8 cellular contexts compared by ENCODE assay signal in genomic region chr1:61053712-61054608, GRCh38. TPM values are rescaled to one million over a fixed set of nuclear protein-coding genes. Genes with fewer than 3 reads are reported as not detected.
DNase-seq lines count a peak whose midpoint lies in the region; ATAC-seq, FAIRE-seq and TF ChIP-seq lines count a peak whose summit lies in the region.

No MANE protein-coding gene starts in this region.

- H3K36me3 ChIP-seq in body of pancreas (replicated peaks in 1 of 2; ENCODE audit: insufficient read depth in 1 of 2, low read depth in 2 of 2) (no peaks in the 10 kb centered on the region), keratinocyte (ENCODE audit: control insufficient read depth in 2 of 2, extremely low read depth in 1 of 2, insufficient read depth in 2 of 2, low read length in 2 of 2) (no peaks in the 10 kb centered on the region)

- H3K4me1 Mint-ChIP-seq in activated CD4-positive, alpha-beta T cell treated with anti-CD3 and anti-CD28 coated beads for 36 hours = peaks cover 29% of the 10 kb centered on the region
- H3K4me1 Mint-ChIP-seq in stimulated activated naive B cell treated with anti-CD40 and anti-IgM and Interleukin-4, amounts not matched to agents 10 μg/mL and 1 μg/mL and 100 μg/mL, for 72 hours = peaks cover 21 to 46% of the 10 kb centered on the region in 2 donors

- FAIRE-seq in keratinocyte (lab: Jason Lieb, UNC) = no peak
- FAIRE-seq in HTR-8/SVneo (lab: Jason Lieb, UNC) = no peak

- peak overlapping the region; percentile 80 for H2AFZ ChIP-seq in keratinocyte (ENCODE audit: control insufficient read depth, low read length)

- H3K4me1 ChIP-seq in body of pancreas (peaks cover 35% of the 10 kb centered on the region), keratinocyte (ENCODE audit: control insufficient read depth, extremely low read depth, insufficient read depth, low read length) (peaks cover 27% of the 10 kb centered on the region)

- no peaks in the 10 kb centered on the region for H3K36me3 Mint-ChIP-seq in activated CD4-positive, alpha-beta T cell treated with anti-CD3 and anti-CD28 coated beads for 36 hours (ENCODE audit: low read depth)
- no peaks in the 10 kb centered on the region for H3K36me3 Mint-ChIP-seq in stimulated activated naive B cell treated with anti-CD40 and anti-IgM and Interleukin-4, amounts not matched to agents 10 μg/mL and 1 μg/mL and 100 μg/mL, for 72 hours

- H3K27ac ChIP-seq in body of pancreas (peak overlapping the region in 3 of 4 donors; percentile 57 to 96 (median 93)), keratinocyte (ENCODE audit: control insufficient read depth, insufficient read depth, low read length) (no peak overlapping the region)

- peak overlapping the region; percentile 28 for H3K9ac ChIP-seq in keratinocyte (ENCODE audit: control insufficient read depth, extremely low read depth, insufficient read depth, low read length)

- H3K4me3 ChIP-seq in body of pancreas = no peak overlapping the region
- H3K4me3 ChIP-seq in keratinocyte (ENCODE audit: control insufficient read depth in 2 of 3, extremely low read depth in 1 of 3, insufficient read depth in 2 of 3, low read depth in 1 of 3, low read length in 3 of 3) = peak overlapping the region in 2 of 3 experiments; percentile 29 to 59

- TF ChIP-seq CTCF in body of pancreas (IDR thresholded peaks at IDR 0.05) (peak in 1 of 7 experiments; percentile 26), keratinocyte (optimal IDR thresholded peaks at IDR 0.05 in 1 of 3, IDR thresholded peaks at IDR 0.05 in 1 of 3, conservative IDR thresholded peaks at IDR 0.05 in 1 of 3; ENCODE audit: extremely low read depth in 1 of 3, insufficient read depth in 2 of 3, low read length in 3 of 3) (peak in 1 of 3 experiments; percentile 28)

- H3K27ac Mint-ChIP-seq in activated CD4-positive, alpha-beta T cell treated with anti-CD3 and anti-CD28 coated beads for 36 hours = no peak overlapping the region
- H3K27ac Mint-ChIP-seq in stimulated activated naive B cell treated with anti-CD40 and anti-IgM and Interleukin-4, amounts not matched to agents 10 μg/mL and 1 μg/mL and 100 μg/mL, for 72 hours = peak overlapping the region; percentile 65

- POLR2A ChIA-PET in activated CD4-positive, alpha-beta T cell treated with anti-CD3 and anti-CD28 coated beads for 36 hours (lab: Charles Lee) = no interaction called here

- CTCF ChIA-PET in activated CD4-positive, alpha-beta T cell treated with anti-CD3 and anti-CD28 coated beads for 36 hours (lab: Charles Lee) = interaction anchor here (0.7 to 6.0 kb wide), 4 partner anchors 15 to 804 kb away, joined by 3 to 60 read pairs (median 4); partner anchors contain the start of gene NFIA

- H3K9me3 Mint-ChIP-seq in activated CD4-positive, alpha-beta T cell treated with anti-CD3 and anti-CD28 coated beads for 36 hours (ENCODE audit: low read depth) = no peaks in the 10 kb centered on the region
- no peaks in the 10 kb centered on the region for H3K9me3 Mint-ChIP-seq in stimulated activated naive B cell treated with anti-CD40 and anti-IgM and Interleukin-4, amounts not matched to agents 10 μg/mL and 1 μg/mL and 100 μg/mL, for 72 hours

- peak in 1 of 3 donors; percentile 16 for TF ChIP-seq POLR2A in body of pancreas (IDR thresholded peaks at IDR 0.05)

- intact Hi-C loops in activated CD4-positive, alpha-beta T cell treated with anti-CD3 and anti-CD28 coated beads for 36 hours (cut with DNase I, micrococcal nuclease) = loop anchor here (5.0 to 10.0 kb wide), 8 partner anchors 158 to 1381 kb away; partner anchors contain the start of genes TM2D1 (in 1 of the 2) and USP1 (in 1 of the 2)
- intact Hi-C loops in body of pancreas (cut with DNase I) = no loop called here

- WGBS in body of pancreas, 2 donors = 14 to 30% methylated on average over 27 to 55 of the region's 55 CpGs

- no peaks in the 10 kb centered on the region for H3K9me1 ChIP-seq in keratinocyte (ENCODE audit: control insufficient read depth, extremely low read depth, insufficient read depth, low read length)

- dilution Hi-C loops in keratinocyte (cut with MboI; ENCODE audit: extremely low pct_ligation_motif_present, low sequenced_read_pairs) = no loop called here

- H3K4me2 ChIP-seq in keratinocyte (ENCODE audit: control insufficient read depth, extremely low read depth, insufficient read depth, low read depth, low read length) = peak overlapping the region; percentile 78

- no peaks in the 10 kb centered on the region for H3K27me3 ChIP-seq in body of pancreas
- H3K27me3 ChIP-seq in keratinocyte (ENCODE audit: control insufficient read depth, extremely low read depth, insufficient read depth, low read length) = no peaks in the 10 kb centered on the region

- ATAC-seq in activated CD4-positive, alpha-beta T cell treated with anti-CD3 and anti-CD28 coated beads for 36 hours = no peak
- ATAC-seq in body of pancreas = no peak
- ATAC-seq in stimulated activated naive B cell treated with anti-CD40 and anti-IgM and Interleukin-4, amounts not matched to agents 10 μg/mL and 1 μg/mL and 100 μg/mL, for 72 hours (replicated peaks) = peak in 1 of 2 donors; percentile 26

- H3K79me2 ChIP-seq in keratinocyte (ENCODE audit: control insufficient read depth, insufficient read depth, low read length) = no peaks in the 10 kb centered on the region

- no peaks in the 10 kb centered on the region for H3K9me3 ChIP-seq in body of pancreas
- H3K9me3 ChIP-seq in keratinocyte (ENCODE audit: control insufficient read depth, low read depth, low read length) = no peaks in the 10 kb centered on the region

- peak; percentile 27 for DNase-seq in activated CD4-positive, alpha-beta T cell treated with anti-CD3 and anti-CD28 coated beads for 36 hours
- DNase-seq in activated CD4-positive, alpha-beta T cell treated with anti-CD3 and anti-CD28 coated beads, Interleukin-2, amount 50 U/mL, for 4 hours = no peak
- DNase-seq in body of pancreas (peak in 3 of 4 donors; percentile 48 to 63 (median 52)), keratinocyte (ENCODE audit: low read depth, low spot score) (no peak), HTR-8/SVneo (ENCODE audit: insufficient read length, low spot score) (no peak), SKM-1 treated with dmso at 0.1 percent for 144 hours (lab: John Stamatoyannopoulos, UW; ENCODE audit: unreplicated experiment) (no peak)
- no peak for DNase-seq in stimulated activated naive B cell treated with anti-CD40 and anti-IgM and Interleukin-4, amounts not matched to agents 10 μg/mL and 1 μg/mL and 100 μg/mL, for 72 hours
- DNase-seq in stimulated activated CD4-positive, alpha-beta T cell treated with anti-CD3 and anti-CD28 coated beads, Interleukin-4, amount 100 ng/mL, for 4 hours = no peak

- peaks cover 59% of the 10 kb centered on the region for H3K27me3 Mint-ChIP-seq in activated CD4-positive, alpha-beta T cell treated with anti-CD3 and anti-CD28 coated beads for 36 hours
- peaks cover 59 to 74% of the 10 kb centered on the region in 2 donors for H3K27me3 Mint-ChIP-seq in stimulated activated naive B cell treated with anti-CD40 and anti-IgM and Interleukin-4, amounts not matched to agents 10 μg/mL and 1 μg/mL and 100 μg/mL, for 72 hours

- H3K4me3 Mint-ChIP-seq in activated CD4-positive, alpha-beta T cell treated with anti-CD3 and anti-CD28 coated beads for 36 hours = peak overlapping the region; percentile 57
- H3K4me3 Mint-ChIP-seq in stimulated activated naive B cell treated with anti-CD40 and anti-IgM and Interleukin-4, amounts not matched to agents 10 μg/mL and 1 μg/mL and 100 μg/mL, for 72 hours = peak overlapping the region; percentile 86 to 87

- H4K20me1 ChIP-seq in keratinocyte (ENCODE audit: control insufficient read depth, extremely low read depth, insufficient read depth, low read length) = no peaks in the 10 kb centered on the region

RNA-seq across cellular contexts. Expression of gene NFIA, which starts 28.4 kb away (rescaled TPM):
- 1 to 10 TPM; 3.0 to 3.2 TPM for total RNA-seq in activated CD4-positive, alpha-beta T cell treated with anti-CD3 and anti-CD28 coated beads for 36 hours
- 10 to 100 TPM; 21.5 to 32.3 TPM for total RNA-seq in body of pancreas
- polyA plus RNA-seq in keratinocyte = 14.7 to 15.8 TPM (median 15.0 TPM) in 3 replicates
- polyA plus RNA-seq in keratinocyte (2011; ENCODE audit: low read depth) = 11.6 TPM
- 10.3 and 14.9 TPM in 2 replicates for polyA plus RNA-seq in keratinocyte (2011; cell fraction: cytosol; rRNA removed)
- 15.1 and 17.0 TPM in 2 replicates for polyA plus RNA-seq in keratinocyte (2011; cell fraction: nucleus; rRNA removed)
- 9.8 and 10.0 TPM in 2 replicates for polyA plus RNA-seq in keratinocyte (2012; ENCODE audit: low replicate concordance)
- 43.3 to 66.0 TPM (median 52.8 TPM) in 3 replicates for polyA minus RNA-seq in keratinocyte
- 26.3 TPM for polyA minus RNA-seq in keratinocyte (2011; cell fraction: cytosol; rRNA and poly(A)+ RNA removed)
- 33.3 and 66.9 TPM in 2 replicates for polyA minus RNA-seq in keratinocyte (2011; cell fraction: nucleus; rRNA and poly(A)+ RNA removed)

Comparison
In these comparisons a context has a peak if more than half of its experiments do, and no peak if none do; other contexts are left out.
1. DNase-seq: peak in activated CD4-positive, alpha-beta T cell treated with anti-CD3 and anti-CD28 coated beads for 36 hours (single experiment) and body of pancreas (3 of 4); none in activated CD4-positive, alpha-beta T cell treated with anti-CD3 and anti-CD28 coated beads, Interleukin-2, amount 50 U/mL, for 4 hours (0 of 2), keratinocyte (single experiment), stimulated activated naive B cell treated with anti-CD40 and anti-IgM and Interleukin-4, amounts not matched to agents 10 μg/mL and 1 μg/mL and 100 μg/mL, for 72 hours (single experiment), HTR-8/SVneo (single experiment), stimulated activated CD4-positive, alpha-beta T cell treated with anti-CD3 and anti-CD28 coated beads, Interleukin-4, amount 100 ng/mL, for 4 hours (0 of 2) and SKM-1 treated with dmso at 0.1 percent for 144 hours (single experiment).
2. H3K4me3 ChIP-seq: peak in keratinocyte (2 of 3); none in body of pancreas (0 of 2).
3. RNA of gene NFIA, which starts 28.4 kb away (total RNA-seq): 21.5 to 32.3 TPM in body of pancreas; 3.0 to 3.2 TPM in activated CD4-positive, alpha-beta T cell treated with anti-CD3 and anti-CD28 coated beads for 36 hours; every median in the first group is over 4 times any median in the second.